ENCODE assay signal across 1 cellular context in the genomic region with DNA sequence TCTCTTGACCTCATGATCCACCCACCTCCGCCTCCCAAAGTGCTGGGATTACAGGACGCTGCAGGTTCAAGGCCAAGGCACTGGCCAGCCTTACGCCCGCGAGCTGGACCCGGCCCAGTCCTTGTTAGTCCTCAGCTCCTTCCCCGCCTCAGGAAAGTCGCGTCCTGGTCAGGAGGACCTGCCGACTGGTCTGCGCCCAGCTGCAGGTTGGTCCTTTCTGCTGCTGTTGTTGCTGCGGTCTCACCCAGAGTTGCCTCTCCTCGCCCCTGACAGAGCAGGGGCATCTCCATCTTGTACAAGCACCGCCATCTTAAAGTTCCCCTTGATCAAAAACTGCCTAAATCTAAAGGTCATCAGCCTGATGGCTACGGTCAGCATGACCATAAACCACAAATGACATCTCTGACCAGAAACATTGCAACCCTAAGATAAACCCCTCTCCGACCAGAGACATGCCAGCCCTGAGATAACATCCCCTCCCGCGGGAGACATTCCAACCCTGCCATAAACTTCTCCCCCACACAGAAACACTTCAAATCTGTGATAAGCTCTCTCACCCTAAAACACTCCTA.
TF ChIP-seq lines count a peak whose summit lies in the region.

No MANE protein-coding gene starts in this region.

TF ChIP-seq in K562, 482 proteins besides CTCF, POLR2A, EP300 and RAD21 (continued from another document):
- TF ChIP-seq, protein P1, sequence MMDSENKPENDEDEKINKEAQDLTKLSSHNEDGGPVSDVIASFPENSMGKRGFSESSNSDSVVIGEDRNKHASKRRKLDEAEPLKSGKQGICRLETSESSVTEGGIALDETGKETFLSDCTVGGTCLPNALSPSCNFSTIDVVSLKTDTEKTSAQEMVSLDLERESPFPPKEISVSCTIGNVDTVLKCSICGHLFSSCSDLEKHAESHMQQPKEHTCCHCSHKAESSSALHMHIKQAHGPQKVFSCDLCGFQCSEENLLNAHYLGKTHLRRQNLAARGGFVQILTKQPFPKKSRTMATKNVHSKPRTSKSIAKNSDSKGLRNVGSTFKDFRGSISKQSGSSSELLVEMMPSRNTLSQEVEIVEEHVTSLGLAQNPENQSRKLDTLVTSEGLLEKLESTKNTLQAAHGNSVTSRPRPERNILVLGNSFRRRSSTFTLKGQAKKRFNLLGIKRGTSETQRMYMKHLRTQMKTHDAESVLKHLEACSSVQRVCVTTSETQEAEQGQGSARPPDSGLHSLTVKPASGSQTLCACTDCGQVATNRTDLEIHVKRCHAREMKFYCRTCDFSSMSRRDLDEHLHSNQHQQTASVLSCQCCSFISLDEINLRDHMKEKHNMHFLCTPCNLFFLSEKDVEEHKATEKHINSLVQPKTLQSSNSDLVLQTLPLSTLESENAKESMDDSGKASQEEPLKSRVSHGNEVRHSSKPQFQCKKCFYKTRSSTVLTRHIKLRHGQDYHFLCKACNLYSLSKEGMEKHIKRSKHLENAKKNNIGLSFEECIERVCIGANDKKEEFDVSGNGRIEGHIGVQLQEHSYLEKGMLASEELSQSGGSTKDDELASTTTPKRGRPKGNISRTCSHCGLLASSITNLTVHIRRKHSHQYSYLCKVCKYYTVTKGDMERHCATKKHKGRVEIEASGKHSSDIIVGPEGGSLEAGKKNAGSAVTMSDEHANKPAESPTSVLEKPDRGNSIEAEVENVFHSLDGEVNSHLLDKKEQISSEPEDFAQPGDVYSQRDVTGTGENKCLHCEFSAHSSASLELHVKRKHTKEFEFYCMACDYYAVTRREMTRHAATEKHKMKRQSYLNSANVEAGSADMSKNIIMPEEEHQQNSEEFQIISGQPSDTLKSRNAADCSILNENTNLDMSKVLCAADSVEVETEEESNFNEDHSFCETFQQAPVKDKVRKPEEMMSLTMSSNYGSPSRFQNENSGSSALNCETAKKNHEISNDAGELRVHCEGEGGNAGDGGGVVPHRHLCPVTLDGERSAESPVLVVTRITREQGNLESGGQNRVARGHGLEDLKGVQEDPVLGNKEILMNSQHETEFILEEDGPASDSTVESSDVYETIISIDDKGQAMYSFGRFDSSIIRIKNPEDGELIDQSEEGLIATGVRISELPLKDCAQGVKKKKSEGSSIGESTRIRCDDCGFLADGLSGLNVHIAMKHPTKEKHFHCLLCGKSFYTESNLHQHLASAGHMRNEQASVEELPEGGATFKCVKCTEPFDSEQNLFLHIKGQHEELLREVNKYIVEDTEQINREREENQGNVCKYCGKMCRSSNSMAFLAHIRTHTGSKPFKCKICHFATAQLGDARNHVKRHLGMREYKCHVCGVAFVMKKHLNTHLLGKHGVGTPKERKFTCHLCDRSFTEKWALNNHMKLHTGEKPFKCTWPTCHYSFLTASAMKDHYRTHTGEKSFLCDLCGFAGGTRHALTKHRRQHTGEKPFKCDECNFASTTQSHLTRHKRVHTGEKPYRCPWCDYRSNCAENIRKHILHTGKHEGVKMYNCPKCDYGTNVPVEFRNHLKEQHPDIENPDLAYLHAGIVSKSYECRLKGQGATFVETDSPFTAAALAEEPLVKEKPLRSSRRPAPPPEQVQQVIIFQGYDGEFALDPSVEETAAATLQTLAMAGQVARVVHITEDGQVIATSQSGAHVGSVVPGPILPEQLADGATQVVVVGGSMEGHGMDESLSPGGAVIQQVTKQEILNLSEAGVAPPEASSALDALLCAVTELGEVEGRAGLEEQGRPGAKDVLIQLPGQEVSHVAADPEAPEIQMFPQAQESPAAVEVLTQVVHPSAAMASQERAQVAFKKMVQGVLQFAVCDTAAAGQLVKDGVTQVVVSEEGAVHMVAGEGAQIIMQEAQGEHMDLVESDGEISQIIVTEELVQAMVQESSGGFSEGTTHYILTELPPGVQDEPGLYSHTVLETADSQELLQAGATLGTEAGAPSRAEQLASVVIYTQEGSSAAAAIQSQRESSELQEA (IDR thresholded peaks at IDR 0.05; ENCODE audit: low read depth): no peak
- TF ChIP-seq, protein P2, sequence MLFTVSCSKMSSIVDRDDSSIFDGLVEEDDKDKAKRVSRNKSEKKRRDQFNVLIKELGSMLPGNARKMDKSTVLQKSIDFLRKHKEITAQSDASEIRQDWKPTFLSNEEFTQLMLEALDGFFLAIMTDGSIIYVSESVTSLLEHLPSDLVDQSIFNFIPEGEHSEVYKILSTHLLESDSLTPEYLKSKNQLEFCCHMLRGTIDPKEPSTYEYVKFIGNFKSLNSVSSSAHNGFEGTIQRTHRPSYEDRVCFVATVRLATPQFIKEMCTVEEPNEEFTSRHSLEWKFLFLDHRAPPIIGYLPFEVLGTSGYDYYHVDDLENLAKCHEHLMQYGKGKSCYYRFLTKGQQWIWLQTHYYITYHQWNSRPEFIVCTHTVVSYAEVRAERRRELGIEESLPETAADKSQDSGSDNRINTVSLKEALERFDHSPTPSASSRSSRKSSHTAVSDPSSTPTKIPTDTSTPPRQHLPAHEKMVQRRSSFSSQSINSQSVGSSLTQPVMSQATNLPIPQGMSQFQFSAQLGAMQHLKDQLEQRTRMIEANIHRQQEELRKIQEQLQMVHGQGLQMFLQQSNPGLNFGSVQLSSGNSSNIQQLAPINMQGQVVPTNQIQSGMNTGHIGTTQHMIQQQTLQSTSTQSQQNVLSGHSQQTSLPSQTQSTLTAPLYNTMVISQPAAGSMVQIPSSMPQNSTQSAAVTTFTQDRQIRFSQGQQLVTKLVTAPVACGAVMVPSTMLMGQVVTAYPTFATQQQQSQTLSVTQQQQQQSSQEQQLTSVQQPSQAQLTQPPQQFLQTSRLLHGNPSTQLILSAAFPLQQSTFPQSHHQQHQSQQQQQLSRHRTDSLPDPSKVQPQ (CRISPR knock-in tag; IDR thresholded peaks at IDR 0.05; ENCODE audit: borderline replicate concordance): no peak
- TF ChIP-seq TFAM (CRISPR knock-in tag; conservative IDR thresholded peaks at IDR 0.05): no peak
- TF ChIP-seq ZBTB8A (IDR thresholded peaks at IDR 0.05; ENCODE audit: partially characterized antibody): no peak
- TF ChIP-seq, protein P3, sequence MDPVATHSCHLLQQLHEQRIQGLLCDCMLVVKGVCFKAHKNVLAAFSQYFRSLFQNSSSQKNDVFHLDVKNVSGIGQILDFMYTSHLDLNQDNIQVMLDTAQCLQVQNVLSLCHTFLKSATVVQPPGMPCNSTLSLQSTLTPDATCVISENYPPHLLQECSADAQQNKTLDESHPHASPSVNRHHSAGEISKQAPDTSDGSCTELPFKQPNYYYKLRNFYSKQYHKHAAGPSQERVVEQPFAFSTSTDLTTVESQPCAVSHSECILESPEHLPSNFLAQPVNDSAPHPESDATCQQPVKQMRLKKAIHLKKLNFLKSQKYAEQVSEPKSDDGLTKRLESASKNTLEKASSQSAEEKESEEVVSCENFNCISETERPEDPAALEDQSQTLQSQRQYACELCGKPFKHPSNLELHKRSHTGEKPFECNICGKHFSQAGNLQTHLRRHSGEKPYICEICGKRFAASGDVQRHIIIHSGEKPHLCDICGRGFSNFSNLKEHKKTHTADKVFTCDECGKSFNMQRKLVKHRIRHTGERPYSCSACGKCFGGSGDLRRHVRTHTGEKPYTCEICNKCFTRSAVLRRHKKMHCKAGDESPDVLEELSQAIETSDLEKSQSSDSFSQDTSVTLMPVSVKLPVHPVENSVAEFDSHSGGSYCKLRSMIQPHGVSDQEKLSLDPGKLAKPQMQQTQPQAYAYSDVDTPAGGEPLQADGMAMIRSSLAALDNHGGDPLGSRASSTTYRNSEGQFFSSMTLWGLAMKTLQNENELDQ (CRISPR knock-in tag; IDR thresholded peaks at IDR 0.05; ENCODE audit: borderline replicate concordance): no peak
- no peak for TF ChIP-seq PHB (CRISPR knock-in tag; IDR thresholded peaks at IDR 0.05)
- peak; percentile 82; the same call in 1 of the 2 replicates for TF ChIP-seq NBN (IDR thresholded peaks at IDR 0.05; ENCODE audit: low read depth)
- peak; percentile 73; the same call in 1 of the 2 replicates for TF ChIP-seq HSF4 (CRISPR knock-in tag; IDR thresholded peaks at IDR 0.05; ENCODE audit: borderline replicate concordance)
- no peak for TF ChIP-seq MED1 (CRISPR knock-in tag; IDR thresholded peaks at IDR 0.05; ENCODE audit: borderline replicate concordance)
- no peak for TF ChIP-seq MBD2 (IDR thresholded peaks at IDR 0.05; ENCODE audit: borderline replicate concordance, low read depth)
- TF ChIP-seq WHSC1 (IDR thresholded peaks at IDR 0.05; ENCODE audit: low read length): no peak
- TF ChIP-seq SREBF1 (IDR thresholded peaks at IDR 0.05; ENCODE audit: borderline replicate concordance, low read depth, low read length): no peak
- no peak for TF ChIP-seq NELFE (IDR thresholded peaks at IDR 0.05; ENCODE audit: insufficient read depth, insufficient read length)
- no peak for TF ChIP-seq ZNF24 (IDR thresholded peaks at IDR 0.05)
- TF ChIP-seq RHOXF2B (CRISPR knock-in tag; conservative IDR thresholded peaks at IDR 0.05): no peak
- no peak for TF ChIP-seq GABPA (tag; conservative IDR thresholded peaks at IDR 0.05; ENCODE audit: low read depth)
- TF ChIP-seq ERF (CRISPR knock-in tag; IDR thresholded peaks at IDR 0.05): no peak
- no peak for TF ChIP-seq THRA (IDR thresholded peaks at IDR 0.05)
- no peak for TF ChIP-seq SRF (CRISPR knock-in tag; IDR thresholded peaks at IDR 0.05)
- TF ChIP-seq ETS1 (conservative IDR thresholded peaks at IDR 0.05; ENCODE audit: control insufficient read depth, low read depth, low read length): no peak
- peak; percentile 93 for TF ChIP-seq TRIM24 (IDR thresholded peaks at IDR 0.05)
- TF ChIP-seq, protein P4, sequence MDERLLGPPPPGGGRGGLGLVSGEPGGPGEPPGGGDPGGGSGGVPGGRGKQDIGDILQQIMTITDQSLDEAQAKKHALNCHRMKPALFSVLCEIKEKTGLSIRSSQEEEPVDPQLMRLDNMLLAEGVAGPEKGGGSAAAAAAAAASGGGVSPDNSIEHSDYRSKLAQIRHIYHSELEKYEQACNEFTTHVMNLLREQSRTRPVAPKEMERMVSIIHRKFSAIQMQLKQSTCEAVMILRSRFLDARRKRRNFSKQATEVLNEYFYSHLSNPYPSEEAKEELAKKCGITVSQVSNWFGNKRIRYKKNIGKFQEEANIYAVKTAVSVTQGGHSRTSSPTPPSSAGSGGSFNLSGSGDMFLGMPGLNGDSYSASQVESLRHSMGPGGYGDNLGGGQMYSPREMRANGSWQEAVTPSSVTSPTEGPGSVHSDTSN (CRISPR knock-in tag; IDR thresholded peaks at IDR 0.05; ENCODE audit: low read depth): no peak
- TF ChIP-seq, protein P4 (tag; conservative IDR thresholded peaks at IDR 0.05; ENCODE audit: low read depth): peak; percentile 83
TF ChIP-seq in K562: peak in this region for 124.
